Comparison of ENCODE assay signal across 22 cellular contexts in genomic region chr22:18085188-18085587, GRCh38. TPM values are rescaled to one million over a fixed set of nuclear protein-coding genes. Genes with fewer than 3 reads are reported as not detected.
DNase-seq lines count a peak whose midpoint lies in the region; ATAC-seq and TF ChIP-seq lines count a peak whose summit lies in the region.
"Had no signal": no experiment of that assay in that cellular context is flagged by ENCODE, and none has a peak within 500 bp of the region (broad histone marks: within the 10 kb centered on the region; RNA-seq: fewer than 3 reads in every experiment).

No MANE protein-coding gene starts in this region.

- H3K27ac Mint-ChIP-seq in activated naive CD8-positive, alpha-beta T cell treated with anti-CD3 and anti-CD28 coated beads, Interleukin-2, amount 50 U/mL, for 24 hours = no peak overlapping the region
- H3K27ac Mint-ChIP-seq: activated CD4-positive, alpha-beta T cell treated with anti-CD3 and anti-CD28 coated beads for 36 hours; mesothelial cell of epicardium; stimulated activated memory B cell treated with anti-CD40 and anti-IgM and Interleukin-4, amounts not matched to agents 10 μg/mL and 1 μg/mL and 100 μg/mL, for 72 hours had no signal

- peaks cover 62% of the 10 kb centered on the region for H3K36me3 Mint-ChIP-seq in activated naive CD8-positive, alpha-beta T cell treated with anti-CD3 and anti-CD28 coated beads, Interleukin-2, amount 50 U/mL, for 24 hours (ENCODE audit: low read depth)

- H3K27me3 Mint-ChIP-seq in activated naive CD8-positive, alpha-beta T cell treated with anti-CD3 and anti-CD28 coated beads, Interleukin-2, amount 50 U/mL, for 24 hours = no peaks in the 10 kb centered on the region
- H3K27me3 Mint-ChIP-seq: activated CD4-positive, alpha-beta T cell treated with anti-CD3 and anti-CD28 coated beads for 36 hours; stimulated activated memory B cell treated with anti-CD40 and anti-IgM and Interleukin-4, amounts not matched to agents 10 μg/mL and 1 μg/mL and 100 μg/mL, for 72 hours had no signal

- H3K27me3 ChIP-seq in Peyer's patch = no peaks in the 10 kb centered on the region
- H3K27me3 ChIP-seq in mucosa of stomach (ENCODE audit: control insufficient read depth, insufficient read depth, low read length) = no peaks in the 10 kb centered on the region
- H3K27me3 ChIP-seq: neutrophil, right atrium auricular region, thyroid gland had no signal

- H3K4me1 ChIP-seq in Peyer's patch (peaks cover 0 to 24% (median 4%) of the 10 kb centered on the region in 4 donors), mucosa of stomach (ENCODE audit: control insufficient read depth, insufficient read depth, low read length) (peaks cover 15% of the 10 kb centered on the region)
- H3K4me1 ChIP-seq: right atrium auricular region, thyroid gland had no signal

- H3K9ac ChIP-seq in mucosa of stomach (ENCODE audit: low read length) = peak overlapping the region; percentile 58

- DNase-seq in EL = peak; percentile 29
- DNase-seq in Peyer's patch = peak in 2 of 3 donors; percentile 82 to 89
- peak; percentile 69 for DNase-seq in fibroblast of mammary gland (ENCODE audit: low read depth)
- DNase-seq in activated naive CD8-positive, alpha-beta T cell treated with anti-CD3 and anti-CD28 coated beads, Interleukin-2, amount 50 U/mL, for 24 hours = no peak
- DNase-seq in COLO668 (lab: John Stamatoyannopoulos, UW; ENCODE audit: unreplicated experiment) = no peak
- DNase-seq: activated CD4-positive, alpha-beta T cell treated with anti-CD3 and anti-CD28 coated beads for 36 hours; activated gamma-delta T cell treated with Interleukin-2 at 50 U/mL for 16 hours; AML-193; central memory CD4-positive, alpha-beta T cell; DMS79 treated with DMSO at 0.1 percent for 48 hours; effector CD4-positive, alpha-beta T cell; KG1; NCI-H1930; NCI-H446 treated with DMSO at 0.1 percent for 48 hours; thyroid gland had no signal

- no peak overlapping the region for H3K4me3 Mint-ChIP-seq in activated naive CD8-positive, alpha-beta T cell treated with anti-CD3 and anti-CD28 coated beads, Interleukin-2, amount 50 U/mL, for 24 hours
- H3K4me3 Mint-ChIP-seq: activated CD4-positive, alpha-beta T cell treated with anti-CD3 and anti-CD28 coated beads for 36 hours; mesothelial cell of epicardium; stimulated activated memory B cell treated with anti-CD40 and anti-IgM and Interleukin-4, amounts not matched to agents 10 μg/mL and 1 μg/mL and 100 μg/mL, for 72 hours had no signal

- H3K9me3 ChIP-seq in Peyer's patch (no peaks in the 10 kb centered on the region), mucosa of stomach (ENCODE audit: control insufficient read depth, low read length) (no peaks in the 10 kb centered on the region)
- H3K9me3 ChIP-seq: neutrophil, right atrium auricular region, thyroid gland had no signal

- peak in 1 of 2 donors; percentile 61 for TF ChIP-seq POLR2A in Peyer's patch (IDR thresholded peaks at IDR 0.05)

- H3K4me1 Mint-ChIP-seq in activated naive CD8-positive, alpha-beta T cell treated with anti-CD3 and anti-CD28 coated beads, Interleukin-2, amount 50 U/mL, for 24 hours = peaks cover 42% of the 10 kb centered on the region
- H3K4me1 Mint-ChIP-seq: mesothelial cell of epicardium had no signal

- H3K9me3 Mint-ChIP-seq in activated naive CD8-positive, alpha-beta T cell treated with anti-CD3 and anti-CD28 coated beads, Interleukin-2, amount 50 U/mL, for 24 hours = no peaks in the 10 kb centered on the region

- H3K27ac ChIP-seq in Peyer's patch = peak overlapping the region in 3 of 4 donors; percentile 72 to 91 (median 78)
- H3K27ac ChIP-seq: neutrophil, right atrium auricular region, thyroid gland had no signal

- ATAC-seq in GM21528 (IDR thresholded peaks at IDR 0.05; ENCODE audit: low FRiP score, unreplicated experiment) (no peak), HG02852 (IDR thresholded peaks at IDR 0.05; ENCODE audit: unreplicated experiment) (no peak)
- ATAC-seq in activated naive CD8-positive, alpha-beta T cell treated with anti-CD3 and anti-CD28 coated beads, Interleukin-2, amount 50 U/mL, for 24 hours = no peak
- ATAC-seq: activated CD4-positive, alpha-beta T cell treated with anti-CD3 and anti-CD28 coated beads for 36 hours; stimulated activated memory B cell treated with anti-CD40 and anti-IgM and Interleukin-4, amounts not matched to agents 10 μg/mL and 1 μg/mL and 100 μg/mL, for 72 hours had no signal

- H3K36me3 ChIP-seq in Peyer's patch (peaks cover 0 to 98% (median 0%) of the 10 kb centered on the region in 3 donors), mucosa of stomach (ENCODE audit: control insufficient read depth, insufficient read depth, low read length) (no peaks in the 10 kb centered on the region)

- no peak overlapping the region for H3K4me3 ChIP-seq in Peyer's patch
- H3K4me3 ChIP-seq in fibroblast of mammary gland (ENCODE audit: control insufficient read depth, low read depth, low read length) = no peak overlapping the region
- no peak overlapping the region for H3K4me3 ChIP-seq in mucosa of stomach (ENCODE audit: low read length)
- H3K4me3 ChIP-seq: right atrium auricular region, thyroid gland had no signal

- TF ChIP-seq CTCF in Peyer's patch (IDR thresholded peaks at IDR 0.05) (peak in 2 of 6 experiments; percentile 9 to 25), fibroblast of mammary gland (conservative IDR thresholded peaks at IDR 0.05; ENCODE audit: control insufficient read depth, insufficient read depth, low read depth, low read length) (no peak)

RNA-seq across cellular contexts. Expression of gene PEX26, which starts 7.4 kb away (rescaled TPM):
- total RNA-seq in Peyer's patch = 100 to 1,000 TPM in 2 of 4 donors, 10 to 100 TPM in 2; 53.6 to 120 (median 102) TPM

RNA-seq across cellular contexts. Expression of gene TUBA8, which starts 25.4 kb away (rescaled TPM):
- 1 to 10 TPM in 2 of 4 donors, not detected in 2; 4.3 to 6.6 TPM for total RNA-seq in Peyer's patch

Comparison
In these comparisons a context has a peak if more than half of its experiments do, and no peak if none do; other contexts are left out.
1. DNase-seq: peak in EL (single experiment), Peyer's patch (2 of 3) and fibroblast of mammary gland (single experiment); none in activated naive CD8-positive, alpha-beta T cell treated with anti-CD3 and anti-CD28 coated beads, Interleukin-2, amount 50 U/mL, for 24 hours (single experiment) and COLO668 (single experiment).